ENCODE assay signal across 27 cellular contexts in genomic region chr19:6812612-6813011, GRCh38. TPM values are rescaled to one million over a fixed set of nuclear protein-coding genes. Genes with fewer than 3 reads are reported as not detected.
DNase-seq lines count a peak whose midpoint lies in the region; ATAC-seq lines count a peak whose summit lies in the region.
"Had no signal": no experiment of that assay in that cellular context is flagged by ENCODE, and none has a peak within 500 bp of the region (broad histone marks: within the 10 kb centered on the region; RNA-seq: fewer than 3 reads in every experiment).

No MANE protein-coding gene starts in this region.

- peaks cover 5% of the 10 kb centered on the region for H3K9me3 Mint-ChIP-seq in T-helper 1 cell treated with Interleukin-12 subunit alpha and Interleukin-12 subunit beta and Interleukin-4 antibody, amounts not matched to agents 30 μg/mL and 1 μg/mL, for 36 hours
- H3K9me3 Mint-ChIP-seq in CD4-positive, CD25-positive, alpha-beta regulatory T cell, result peaks cover 0 to 4% (median 0%) of the 10 kb centered on the region in 7 donors
- H3K9me3 Mint-ChIP-seq in activated CD4-positive, alpha-beta memory T cell treated with anti-CD3 and anti-CD28 coated beads, Interleukin-2, amount 10 ng/mL, durations not matched to agents 7 days and 5 days, result peaks cover 8% of the 10 kb centered on the region
- peaks cover 0 to 7% (median 0%) of the 10 kb centered on the region in 11 donors for H3K9me3 Mint-ChIP-seq in naive thymus-derived CD4-positive, alpha-beta T cell

- H3K27ac ChIP-seq in CD4-positive, CD25-positive, alpha-beta regulatory T cell (ENCODE audit: insufficient read depth, low read length, poor library complexity, severe bottlenecking), result no peak overlapping the region
- H3K27ac ChIP-seq in naive thymus-derived CD4-positive, alpha-beta T cell (ENCODE audit: low read depth, low read length), result peak overlapping the region; percentile 57
- H3K27ac ChIP-seq: SJSA1, upper lobe of right lung had no signal

- H3K4me1 ChIP-seq in CD4-positive, CD25-positive, alpha-beta regulatory T cell (ENCODE audit: control insufficient read depth, insufficient read depth, low read length, poor library complexity, severe bottlenecking), result peaks cover 33% of the 10 kb centered on the region
- H3K4me1 ChIP-seq in naive thymus-derived CD4-positive, alpha-beta T cell (ENCODE audit: control insufficient read depth in 2 of 2, insufficient read depth in 2 of 2, low read length in 2 of 2), result peaks cover 22 to 23% of the 10 kb centered on the region in 2 donors
- H3K4me1 ChIP-seq: SJSA1, upper lobe of right lung had no signal

- no peak overlapping the region for H3K4me3 ChIP-seq in CD4-positive, CD25-positive, alpha-beta regulatory T cell (ENCODE audit: low read depth, low read length)
- no peak overlapping the region for H3K4me3 ChIP-seq in naive thymus-derived CD4-positive, alpha-beta T cell (ENCODE audit: low read length)
- H3K4me3 ChIP-seq: SJSA1, upper lobe of right lung had no signal

- CTCF ChIA-PET in activated CD4-positive, alpha-beta memory T cell treated with anti-CD3 and anti-CD28 coated beads, Interleukin-2, amount 10 ng/mL, durations not matched to agents 7 days and 5 days (lab: Charles Lee), result interaction anchor here (0.6 to 1.8 kb wide), 3 partner anchors 11 to 77 kb away, joined by 3 to 15 read pairs (median 3); no protein-coding TSS in a partner anchor
- CTCF ChIA-PET in naive thymus-derived CD4-positive, alpha-beta T cell (lab: Charles Lee), result interaction anchor here (1.3 kb wide), 1 partner anchor 75 kb away, joined by 3 read pairs; no protein-coding TSS in a partner anchor

- H3K4me1 Mint-ChIP-seq in T-helper 1 cell treated with Interleukin-12 subunit alpha and Interleukin-12 subunit beta and Interleukin-4 antibody, amounts not matched to agents 30 μg/mL and 1 μg/mL, for 36 hours (ENCODE audit: low read depth), result peaks cover 49% of the 10 kb centered on the region
- H3K4me1 Mint-ChIP-seq in CD4-positive, CD25-positive, alpha-beta regulatory T cell, result peaks cover 27 to 77% (median 53%) of the 10 kb centered on the region in 4 donors
- H3K4me1 Mint-ChIP-seq in activated CD4-positive, alpha-beta memory T cell treated with anti-CD3 and anti-CD28 coated beads, Interleukin-2, amount 10 ng/mL, durations not matched to agents 7 days and 5 days, result peaks cover 63% of the 10 kb centered on the region
- peaks cover 38 to 84% (median 75%) of the 10 kb centered on the region in 7 donors for H3K4me1 Mint-ChIP-seq in naive thymus-derived CD4-positive, alpha-beta T cell
- H3K4me1 Mint-ChIP-seq: mesothelial cell of epicardium, nephron progenitor cell had no signal

- no peak overlapping the region for H3K4me3 Mint-ChIP-seq in T-helper 1 cell treated with Interleukin-12 subunit alpha and Interleukin-12 subunit beta and Interleukin-4 antibody, amounts not matched to agents 30 μg/mL and 1 μg/mL, for 36 hours
- peak overlapping the region in 2 of 4 donors; percentile 8 to 30 for H3K4me3 Mint-ChIP-seq in CD4-positive, CD25-positive, alpha-beta regulatory T cell
- no peak overlapping the region for H3K4me3 Mint-ChIP-seq in activated CD4-positive, alpha-beta memory T cell treated with anti-CD3 and anti-CD28 coated beads, Interleukin-2, amount 10 ng/mL, durations not matched to agents 7 days and 5 days
- H3K4me3 Mint-ChIP-seq in naive thymus-derived CD4-positive, alpha-beta T cell, result peak overlapping the region in 2 of 10 donors; percentile 1 to 2
- H3K4me3 Mint-ChIP-seq: mesothelial cell of epicardium; nephron progenitor cell; T-helper 2 cell treated with Interferon-gamma antibody and Interleukin-4, amounts not matched to agents 5 μg/mL and 100 μg/mL, for 36 hours had no signal

- H3K27me3 Mint-ChIP-seq in T-helper 1 cell treated with Interleukin-12 subunit alpha and Interleukin-12 subunit beta and Interleukin-4 antibody, amounts not matched to agents 30 μg/mL and 1 μg/mL, for 36 hours (ENCODE audit: low read depth), result no peaks in the 10 kb centered on the region
- no peaks in the 10 kb centered on the region for H3K27me3 Mint-ChIP-seq in CD4-positive, CD25-positive, alpha-beta regulatory T cell
- no peaks in the 10 kb centered on the region for H3K27me3 Mint-ChIP-seq in activated CD4-positive, alpha-beta memory T cell treated with anti-CD3 and anti-CD28 coated beads, Interleukin-2, amount 10 ng/mL, durations not matched to agents 7 days and 5 days
- H3K27me3 Mint-ChIP-seq in naive thymus-derived CD4-positive, alpha-beta T cell, result no peaks in the 10 kb centered on the region

- peak overlapping the region; percentile 4 for H3K27ac Mint-ChIP-seq in T-helper 1 cell treated with Interleukin-12 subunit alpha and Interleukin-12 subunit beta and Interleukin-4 antibody, amounts not matched to agents 30 μg/mL and 1 μg/mL, for 36 hours
- H3K27ac Mint-ChIP-seq in CD4-positive, CD25-positive, alpha-beta regulatory T cell, result peak overlapping the region; percentile 21 to 68 (median 25)
- H3K27ac Mint-ChIP-seq in activated CD4-positive, alpha-beta memory T cell treated with anti-CD3 and anti-CD28 coated beads, Interleukin-2, amount 10 ng/mL, durations not matched to agents 7 days and 5 days, result peak overlapping the region; percentile 51
- peak overlapping the region in 7 of 9 donors; percentile 26 to 95 (median 85) for H3K27ac Mint-ChIP-seq in naive thymus-derived CD4-positive, alpha-beta T cell
- H3K27ac Mint-ChIP-seq: mesothelial cell of epicardium; nephron progenitor cell; progenitor cell of endocrine pancreas; T-helper 2 cell treated with Interferon-gamma antibody and Interleukin-4, amounts not matched to agents 5 μg/mL and 100 μg/mL, for 36 hours had no signal

- intact Hi-C loops in naive thymus-derived CD4-positive, alpha-beta T cell (cut with micrococcal nuclease), result loop anchor here in 1 of 2 donors (1.0 kb wide), 1 partner anchor 11 kb away; no protein-coding TSS in a partner anchor

- peaks cover 46% of the 10 kb centered on the region for H3K36me3 Mint-ChIP-seq in T-helper 1 cell treated with Interleukin-12 subunit alpha and Interleukin-12 subunit beta and Interleukin-4 antibody, amounts not matched to agents 30 μg/mL and 1 μg/mL, for 36 hours (ENCODE audit: low read depth)
- peaks cover 28% of the 10 kb centered on the region for H3K36me3 Mint-ChIP-seq in CD4-positive, CD25-positive, alpha-beta regulatory T cell
- H3K36me3 Mint-ChIP-seq in activated CD4-positive, alpha-beta memory T cell treated with anti-CD3 and anti-CD28 coated beads, Interleukin-2, amount 10 ng/mL, durations not matched to agents 7 days and 5 days (ENCODE audit: low read depth), result peaks cover 58% of the 10 kb centered on the region
- peaks cover 0 to 45% (median 40%) of the 10 kb centered on the region in 5 donors for H3K36me3 Mint-ChIP-seq in naive thymus-derived CD4-positive, alpha-beta T cell

- H3K27me3 ChIP-seq in CD4-positive, CD25-positive, alpha-beta regulatory T cell (ENCODE audit: control insufficient read depth, insufficient read depth, low read length), result no peaks in the 10 kb centered on the region
- H3K27me3 ChIP-seq in naive thymus-derived CD4-positive, alpha-beta T cell (ENCODE audit: control insufficient read depth in 2 of 2, insufficient read depth in 2 of 2, low read length in 2 of 2), result no peaks in the 10 kb centered on the region
- H3K27me3 ChIP-seq: SJSA1, upper lobe of right lung had no signal

- H3K36me3 ChIP-seq in CD4-positive, CD25-positive, alpha-beta regulatory T cell (ENCODE audit: control insufficient read depth, insufficient read depth, low read length), result peaks cover 12% of the 10 kb centered on the region
- peaks cover 0 to 11% (median 0%) of the 10 kb centered on the region in 3 experiments for H3K36me3 ChIP-seq in naive thymus-derived CD4-positive, alpha-beta T cell (ENCODE audit: control insufficient read depth in 2 of 3, insufficient read depth in 3 of 3, low read length in 3 of 3)
- H3K36me3 ChIP-seq: SJSA1, upper lobe of right lung had no signal

- ATAC-seq in CD4-positive, CD25-positive, alpha-beta regulatory T cell (ENCODE audit: low read depth in 2 of 2), result no peak
- no peak for ATAC-seq in naive thymus-derived CD4-positive, alpha-beta T cell
- ATAC-seq in HG02885 (IDR thresholded peaks at IDR 0.05; ENCODE audit: poor library complexity, unreplicated experiment), result no peak
- ATAC-seq: left ventricle myocardium superior had no signal

- no peaks in the 10 kb centered on the region for H3K9me3 ChIP-seq in CD4-positive, CD25-positive, alpha-beta regulatory T cell (ENCODE audit: control insufficient read depth in 2 of 2, low read length in 2 of 2)
- H3K9me3 ChIP-seq in naive thymus-derived CD4-positive, alpha-beta T cell (ENCODE audit: control insufficient read depth in 2 of 3, low read length in 3 of 3), result no peaks in the 10 kb centered on the region
- H3K9me3 ChIP-seq: SJSA1, upper lobe of right lung had no signal

- DNase-seq in T-helper 1 cell, result no peak
- no peak for DNase-seq in CD4-positive, CD25-positive, alpha-beta regulatory T cell
- DNase-seq in activated CD4-positive, alpha-beta memory T cell treated with anti-CD3 and anti-CD28 coated beads, Interleukin-2, amount 10 ng/mL, durations not matched to agents 7 days and 5 days, result no peak
- DNase-seq in naive thymus-derived CD4-positive, alpha-beta T cell, result no peak
- no peak for DNase-seq in cerebellar cortex (ENCODE audit: low spot score)
- DNase-seq in stimulated activated naive CD4-positive, alpha-beta T cell (lab: John Stamatoyannopoulos, UW), result no peak
- DNase-seq: 8988T; activated CD4-positive, alpha-beta T cell treated with anti-CD3 and anti-CD28 coated beads, Interleukin-2, amount 50 U/mL, for 48 hours; activated naive CD4-positive, alpha-beta T cell treated with anti-CD3 and anti-CD28 coated beads, Interleukin-2, amount 50 U/mL, for 16 hours; activated T-cell treated with anti-CD3 and anti-CD28 coated beads, Interleukin-2, amount 50 U/mL, for 48 hours; central memory CD4-positive, alpha-beta T cell; COR-L47; GF-D8; GOT3; islet precursor cell; left ventricle myocardium superior; NCI-H146; nephron progenitor cell; upper lobe of right lung had no signal

- POLR2A ChIA-PET in activated CD4-positive, alpha-beta memory T cell treated with anti-CD3 and anti-CD28 coated beads, Interleukin-2, amount 10 ng/mL, durations not matched to agents 7 days and 5 days (lab: Charles Lee), result interaction anchor here (3.1 to 4.1 kb wide), 2 partner anchors 11 to 40 kb away, joined by 20 to 66 read pairs; partner anchors contain the start of gene VAV1
- POLR2A ChIA-PET in naive thymus-derived CD4-positive, alpha-beta T cell (lab: Charles Lee), result interaction anchor here (0.7 to 2.8 kb wide), 3 partner anchors 10 to 28 kb away, joined by 3 to 24 read pairs (median 5); no protein-coding TSS in a partner anchor

RNA-seq across cellular contexts. Expression of gene VAV1, which starts 40.1 kb away (rescaled TPM):
- total RNA-seq in CD4-positive, CD25-positive, alpha-beta regulatory T cell, result 117 TPM
- 10 to 100 TPM; 14.8 to 24.2 (median 21.8) TPM for polyA plus RNA-seq in CD4-positive, CD25-positive, alpha-beta regulatory T cell
- total RNA-seq in activated CD4-positive, alpha-beta memory T cell treated with anti-CD3 and anti-CD28 coated beads, Interleukin-2, amount 10 ng/mL, durations not matched to agents 7 days and 5 days, result 100 to 1,000 TPM; 105 to 107 TPM
- 100 to 1,000 TPM in 3 of 5 experiments, 10 to 100 TPM in 2; 90.5 to 132 (median 115) TPM for total RNA-seq in naive thymus-derived CD4-positive, alpha-beta T cell
- polyA plus RNA-seq in naive thymus-derived CD4-positive, alpha-beta T cell, result 10 to 100 TPM; 26.2 to 41.4 TPM
- total RNA-seq: endothelial cell of umbilical vein, glomerular endothelial cell, mesothelial cell of epicardium, progenitor cell of endocrine pancreas, SJSA1 had no signal
- polyA plus RNA-seq: endothelial cell of umbilical vein had no signal

RNA-seq across cellular contexts. Expression of gene SH2D3A, which starts 45.4 kb away (rescaled TPM):
- total RNA-seq in CD4-positive, CD25-positive, alpha-beta regulatory T cell, result 46.2 TPM
- polyA plus RNA-seq in CD4-positive, CD25-positive, alpha-beta regulatory T cell, result 10 to 100 TPM; 19.5 to 26.5 (median 22.1) TPM
- total RNA-seq in activated CD4-positive, alpha-beta memory T cell treated with anti-CD3 and anti-CD28 coated beads, Interleukin-2, amount 10 ng/mL, durations not matched to agents 7 days and 5 days, result 10 to 100 TPM; 26.4 to 28.1 TPM
- total RNA-seq in naive thymus-derived CD4-positive, alpha-beta T cell, result 10 to 100 TPM; 27.9 to 64.7 (median 57.4) TPM
- 10 to 100 TPM; 35.2 to 60.4 TPM for polyA plus RNA-seq in naive thymus-derived CD4-positive, alpha-beta T cell
- total RNA-seq: SJSA1 had no signal

Comparison
In these comparisons a context has a peak if more than half of its experiments do, and no peak if none do; other contexts are left out.
1. H3K27ac Mint-ChIP-seq: peak in every context shown above with its lines; median percentile 85 in naive thymus-derived CD4-positive, alpha-beta T cell; 51 in activated CD4-positive, alpha-beta memory T cell treated with anti-CD3 and anti-CD28 coated beads, Interleukin-2, amount 10 ng/mL, durations not matched to agents 7 days and 5 days; 25 in CD4-positive, CD25-positive, alpha-beta regulatory T cell; 4 in T-helper 1 cell treated with Interleukin-12 subunit alpha and Interleukin-12 subunit beta and Interleukin-4 antibody, amounts not matched to agents 30 μg/mL and 1 μg/mL, for 36 hours.